ENCODE assay signal across 26 cellular contexts in genomic region chr1:23337869-23338268, GRCh38. TPM values are rescaled to one million over a fixed set of nuclear protein-coding genes. Genes with fewer than 3 reads are reported as not detected.
A peak's percentile ranks its signal among the peaks of the same experiment; 100 is the strongest.
DNase-seq lines count a peak whose midpoint lies in the region; ATAC-seq and TF ChIP-seq lines count a peak whose summit lies in the region.
"Had no signal": no experiment of that assay in that cellular context is flagged by ENCODE, and none has a peak within 500 bp of the region (broad histone marks: within the 10 kb centered on the region; RNA-seq: fewer than 3 reads in every experiment).

No MANE protein-coding gene starts in this region.

- H3K9me3 Mint-ChIP-seq in CD4-positive, alpha-beta T cell: no peaks in the 10 kb centered on the region
- H3K9me3 Mint-ChIP-seq: immature natural killer cell; natural killer cell treated with Interleukin-12 subunit alpha and Interleukin-12 subunit beta and Interleukin-15 and Interleukin-18, amount 100 ng/mL, for 72 hours; stimulated activated memory B cell treated with anti-CD40 and anti-IgM and Interleukin-4, amounts not matched to agents 10 μg/mL and 1 μg/mL and 100 μg/mL, for 72 hours had no signal

- no peaks in the 10 kb centered on the region for H3K9me3 ChIP-seq in CD4-positive, alpha-beta T cell (ENCODE audit: control insufficient read depth, low read length)
- H3K9me3 ChIP-seq in DND-41 (ENCODE audit: insufficient read depth, low read length, severe bottlenecking): no peaks in the 10 kb centered on the region
- no peaks in the 10 kb centered on the region for H3K9me3 ChIP-seq in adipocyte (ENCODE audit: control insufficient read depth, low read length)
- H3K9me3 ChIP-seq in spleen: no peaks in the 10 kb centered on the region
- H3K9me3 ChIP-seq: adrenal gland, breast epithelium, left ventricle myocardium inferior, psoas muscle, thyroid gland had no signal

- ATAC-seq in CD4-positive, alpha-beta T cell (ENCODE audit: poor library complexity): no peak
- ATAC-seq in DND-41 (ENCODE audit: insufficient read depth, low read depth) (no peak), GM19324 (IDR thresholded peaks at IDR 0.05; ENCODE audit: low FRiP score, unreplicated experiment) (no peak), GM19351 (IDR thresholded peaks at IDR 0.05; ENCODE audit: unreplicated experiment) (no peak)
- ATAC-seq: natural killer cell treated with Interleukin-12 subunit alpha and Interleukin-12 subunit beta and Interleukin-15 and Interleukin-18, amount 100 ng/mL, for 72 hours; stimulated activated memory B cell treated with anti-CD40 and anti-IgM and Interleukin-4, amounts not matched to agents 10 μg/mL and 1 μg/mL and 100 μg/mL, for 72 hours had no signal

- H4K20me1 ChIP-seq in DND-41 (ENCODE audit: insufficient read depth, low read length): peaks cover 91% of the 10 kb centered on the region

- POLR2A ChIA-PET in CD4-positive, alpha-beta T cell (lab: Charles Lee): no interaction called here

- H3K36me3 Mint-ChIP-seq in CD4-positive, alpha-beta T cell (ENCODE audit: low read depth): peaks cover 73% of the 10 kb centered on the region

- no peaks in the 10 kb centered on the region for H3K27me3 ChIP-seq in CD4-positive, alpha-beta T cell (ENCODE audit: control insufficient read depth, insufficient read depth, low read length)
- H3K27me3 ChIP-seq in DND-41 (ENCODE audit: insufficient read depth, low read length, poor library complexity): no peaks in the 10 kb centered on the region
- no peaks in the 10 kb centered on the region for H3K27me3 ChIP-seq in adipocyte (replicated peaks; ENCODE audit: control insufficient read depth, insufficient read depth, low read length)
- no peaks in the 10 kb centered on the region for H3K27me3 ChIP-seq in spleen (replicated peaks in 1 of 7)
- H3K27me3 ChIP-seq: adrenal gland, breast epithelium, hepatocyte, thyroid gland had no signal

- H3K9ac ChIP-seq in DND-41 (ENCODE audit: low read depth, low read length) (no peak overlapping the region), adipocyte (ENCODE audit: low read length) (no peak overlapping the region)

- peak overlapping the region; percentile 59 for H3K27ac Mint-ChIP-seq in CD4-positive, alpha-beta T cell
- H3K27ac Mint-ChIP-seq: stimulated activated memory B cell treated with anti-CD40 and anti-IgM and Interleukin-4, amounts not matched to agents 10 μg/mL and 1 μg/mL and 100 μg/mL, for 72 hours had no signal

- CTCF ChIA-PET in CD4-positive, alpha-beta T cell (lab: Charles Lee): interaction anchor here (1.5 kb wide), 1 partner anchor 19 kb away, joined by 6 read pairs; no protein-coding TSS in a partner anchor

- H3K4me2 ChIP-seq in DND-41 (ENCODE audit: insufficient read depth, low read length): peak overlapping the region; percentile 85; the same call in 1 of the 2 replicates

- H3K36me3 ChIP-seq in DND-41 (ENCODE audit: insufficient read depth, low read length): peaks cover 87% of the 10 kb centered on the region
- peaks cover 44% of the 10 kb centered on the region for H3K36me3 ChIP-seq in adipocyte (ENCODE audit: control insufficient read depth, insufficient read depth, low read length, severe bottlenecking)
- peaks cover 0 to 56% (median 45%) of the 10 kb centered on the region in 6 donors for H3K36me3 ChIP-seq in spleen
- H3K36me3 ChIP-seq: breast epithelium had no signal

- intact Hi-C loops in CD4-positive, alpha-beta T cell (cut with DNase I, micrococcal nuclease): no loop called here
- intact Hi-C loops in spleen (cut with DNase I; ENCODE audit: low total_unique reads): no loop called here

- no peaks in the 10 kb centered on the region for H3K27me3 Mint-ChIP-seq in CD4-positive, alpha-beta T cell
- H3K27me3 Mint-ChIP-seq: natural killer cell treated with Interleukin-12 subunit alpha and Interleukin-12 subunit beta and Interleukin-15 and Interleukin-18, amount 100 ng/mL, for 72 hours; stimulated activated memory B cell treated with anti-CD40 and anti-IgM and Interleukin-4, amounts not matched to agents 10 μg/mL and 1 μg/mL and 100 μg/mL, for 72 hours had no signal

- TF ChIP-seq CTCF in CD4-positive, alpha-beta T cell (IDR thresholded peaks at IDR 0.05): no peak
- TF ChIP-seq CTCF in DND-41 (IDR thresholded peaks at IDR 0.05; ENCODE audit: borderline replicate concordance, extremely low read depth, low read length, poor library complexity, severe bottlenecking): no peak
- TF ChIP-seq CTCF in spleen (IDR thresholded peaks at IDR 0.05 in 8 of 11, conservative IDR thresholded peaks at IDR 0.05 in 3 of 11): no peak

- H3K4me1 Mint-ChIP-seq in CD4-positive, alpha-beta T cell (ENCODE audit: low read depth): peaks cover 67% of the 10 kb centered on the region

- H2AFZ ChIP-seq in DND-41 (ENCODE audit: low read depth, low read length): no peak overlapping the region
- H2AFZ ChIP-seq: hepatocyte had no signal

- WGBS in spleen, 5 donors: 83 to 93% (median 90%) methylated on average over 2 of the region's 2 CpGs

- H3K4me1 ChIP-seq in DND-41 (ENCODE audit: insufficient read depth, low read length): peaks cover 51% of the 10 kb centered on the region
- peaks cover 51% of the 10 kb centered on the region for H3K4me1 ChIP-seq in adipocyte (ENCODE audit: control insufficient read depth, insufficient read depth, low read length)
- H3K4me1 ChIP-seq in spleen: peaks cover 35 to 64% (median 59%) of the 10 kb centered on the region in 6 donors

- H3K4me3 Mint-ChIP-seq in CD4-positive, alpha-beta T cell: peak overlapping the region; percentile 6
- H3K4me3 Mint-ChIP-seq: immature natural killer cell; natural killer cell treated with Interleukin-12 subunit alpha and Interleukin-12 subunit beta and Interleukin-15 and Interleukin-18, amount 100 ng/mL, for 72 hours; stimulated activated memory B cell treated with anti-CD40 and anti-IgM and Interleukin-4, amounts not matched to agents 10 μg/mL and 1 μg/mL and 100 μg/mL, for 72 hours had no signal

- peaks cover 97% of the 10 kb centered on the region for H3K79me2 ChIP-seq in DND-41 (ENCODE audit: insufficient read depth, low read length)

- no peak for TF ChIP-seq POLR2A in spleen (IDR thresholded peaks at IDR 0.05)

- no peak for DNase-seq in CD4-positive, alpha-beta T cell
- DNase-seq in DND-41 (no peak), adipocyte (ENCODE audit: low read depth) (peak; percentile 11), iris pigment epithelial cell (ENCODE audit: low read depth) (peak; percentile 33), spleen (no peak), DMS114 treated with DMSO at 0.1 percent for 48 hours (lab: John Stamatoyannopoulos, UW; ENCODE audit: unreplicated experiment) (no peak)
- DNase-seq: activated CD4-positive, CD25-positive, alpha-beta regulatory T cell treated with anti-CD3 and anti-CD28 coated beads, Interleukin-2, amount 50 U/mL, for 72 hours; adrenal gland; foreskin melanocyte; immature natural killer cell; left ventricle myocardium inferior; NCI-H1105 treated with DMSO at 0.1 percent for 48 hours; NCI-H2081 treated with DMSO at 0.1 percent for 48 hours; NCI-H82; OCI-M1; psoas muscle; Right ventricle myocardium superior; stimulated activated CD4-positive, alpha-beta T cell treated with anti-CD3 and anti-CD28 coated beads, Interleukin-2, amount 100 ng/mL, for 24 hours; SW 1271; thyroid gland had no signal

- H3K4me3 ChIP-seq in DND-41 (ENCODE audit: low read depth in 1 of 2, low read length in 2 of 2) (no peak overlapping the region), adipocyte (ENCODE audit: low read length) (no peak overlapping the region), spleen (no peak overlapping the region)
- H3K4me3 ChIP-seq: adrenal gland, breast epithelium, hepatocyte, left ventricle myocardium inferior, psoas muscle, thyroid gland had no signal

- no peak overlapping the region for H3K27ac ChIP-seq in CD4-positive, alpha-beta T cell (ENCODE audit: low read depth, low read length)
- H3K27ac ChIP-seq in DND-41 (ENCODE audit: low read length) (no peak overlapping the region), spleen (peak overlapping the region in 1 of 8 donors; percentile 45)
- H3K27ac ChIP-seq: adrenal gland, breast epithelium, hepatocyte, left ventricle myocardium inferior, psoas muscle, thyroid gland had no signal

RNA-seq across cellular contexts. Expression of gene HNRNPR, which starts 6.2 kb away (rescaled TPM):
- 10 to 100 TPM; 92.0 to 93.3 TPM for total RNA-seq in CD4-positive, alpha-beta T cell
- total RNA-seq in spleen: 100 to 1,000 TPM in 5 of 7 donors, 10 to 100 TPM in 2; 75.8 to 143 (median 109) TPM
- 10 to 100 TPM; 58.2 to 83.2 (median 75.8) TPM for polyA plus RNA-seq in spleen

RNA-seq across cellular contexts. Expression of gene ZNF436, which starts 31.8 kb away (rescaled TPM):
- total RNA-seq in CD4-positive, alpha-beta T cell: 1 to 10 TPM; 3.7 to 4.0 TPM
- total RNA-seq in spleen: 10 to 100 TPM; 15.3 to 32.1 (median 20.3) TPM
- 1 to 10 TPM; 2.8 to 5.5 (median 3.4) TPM for polyA plus RNA-seq in spleen

Comparison
In these comparisons a context has a peak if more than half of its experiments do, and no peak if none do; other contexts are left out.
1. DNase-seq: peak in adipocyte (single experiment) and iris pigment epithelial cell (single experiment); none in CD4-positive, alpha-beta T cell (0 of 10), DND-41 (single experiment), spleen (single experiment) and DMS114 treated with DMSO at 0.1 percent for 48 hours (single experiment).